In the genomic region with DNA sequence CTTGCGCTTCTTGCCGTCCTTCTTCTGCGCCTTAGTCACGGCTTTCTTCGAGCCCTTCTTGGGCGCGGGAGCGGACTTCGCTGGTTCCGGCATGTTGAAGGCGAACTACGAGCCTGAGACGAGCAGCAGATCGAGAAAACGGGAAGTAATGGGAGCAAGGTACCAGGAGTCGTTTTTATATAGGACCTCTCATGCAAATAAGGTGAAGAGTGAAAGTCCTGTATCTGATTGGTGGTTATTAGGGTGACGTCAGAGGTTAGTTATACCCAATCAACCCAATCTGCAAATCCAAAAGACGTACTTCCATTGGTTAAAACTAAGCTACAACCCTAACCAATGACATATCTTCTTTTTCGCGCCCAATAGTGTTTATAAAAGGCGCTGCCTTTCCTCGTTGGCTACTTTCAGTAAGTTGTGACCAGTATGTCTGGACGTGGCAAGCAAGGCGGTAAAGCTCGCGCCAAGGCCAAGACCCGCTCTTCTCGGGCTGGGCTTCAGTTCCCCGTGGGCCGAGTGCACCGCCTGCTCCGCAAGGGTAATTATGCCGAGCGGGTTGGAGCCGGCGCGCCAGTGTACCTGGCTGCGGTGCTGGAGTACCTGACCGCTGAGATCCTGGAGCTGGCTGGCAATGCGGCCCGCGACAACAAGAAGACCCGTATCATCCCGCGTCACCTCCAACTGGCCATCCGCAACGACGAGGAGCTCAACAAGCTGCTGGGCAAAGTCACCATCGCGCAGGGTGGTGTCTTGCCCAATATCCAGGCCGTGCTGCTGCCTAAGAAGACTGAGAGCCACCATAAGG, we compare ENCODE assay signal across 1 cellular context.
TF ChIP-seq lines count a peak whose summit lies in the region.

No MANE protein-coding gene starts in this region.

TF ChIP-seq in K562, 482 proteins besides CTCF, POLR2A, EP300 and RAD21 (continued from another document):
- TF ChIP-seq, protein P1, sequence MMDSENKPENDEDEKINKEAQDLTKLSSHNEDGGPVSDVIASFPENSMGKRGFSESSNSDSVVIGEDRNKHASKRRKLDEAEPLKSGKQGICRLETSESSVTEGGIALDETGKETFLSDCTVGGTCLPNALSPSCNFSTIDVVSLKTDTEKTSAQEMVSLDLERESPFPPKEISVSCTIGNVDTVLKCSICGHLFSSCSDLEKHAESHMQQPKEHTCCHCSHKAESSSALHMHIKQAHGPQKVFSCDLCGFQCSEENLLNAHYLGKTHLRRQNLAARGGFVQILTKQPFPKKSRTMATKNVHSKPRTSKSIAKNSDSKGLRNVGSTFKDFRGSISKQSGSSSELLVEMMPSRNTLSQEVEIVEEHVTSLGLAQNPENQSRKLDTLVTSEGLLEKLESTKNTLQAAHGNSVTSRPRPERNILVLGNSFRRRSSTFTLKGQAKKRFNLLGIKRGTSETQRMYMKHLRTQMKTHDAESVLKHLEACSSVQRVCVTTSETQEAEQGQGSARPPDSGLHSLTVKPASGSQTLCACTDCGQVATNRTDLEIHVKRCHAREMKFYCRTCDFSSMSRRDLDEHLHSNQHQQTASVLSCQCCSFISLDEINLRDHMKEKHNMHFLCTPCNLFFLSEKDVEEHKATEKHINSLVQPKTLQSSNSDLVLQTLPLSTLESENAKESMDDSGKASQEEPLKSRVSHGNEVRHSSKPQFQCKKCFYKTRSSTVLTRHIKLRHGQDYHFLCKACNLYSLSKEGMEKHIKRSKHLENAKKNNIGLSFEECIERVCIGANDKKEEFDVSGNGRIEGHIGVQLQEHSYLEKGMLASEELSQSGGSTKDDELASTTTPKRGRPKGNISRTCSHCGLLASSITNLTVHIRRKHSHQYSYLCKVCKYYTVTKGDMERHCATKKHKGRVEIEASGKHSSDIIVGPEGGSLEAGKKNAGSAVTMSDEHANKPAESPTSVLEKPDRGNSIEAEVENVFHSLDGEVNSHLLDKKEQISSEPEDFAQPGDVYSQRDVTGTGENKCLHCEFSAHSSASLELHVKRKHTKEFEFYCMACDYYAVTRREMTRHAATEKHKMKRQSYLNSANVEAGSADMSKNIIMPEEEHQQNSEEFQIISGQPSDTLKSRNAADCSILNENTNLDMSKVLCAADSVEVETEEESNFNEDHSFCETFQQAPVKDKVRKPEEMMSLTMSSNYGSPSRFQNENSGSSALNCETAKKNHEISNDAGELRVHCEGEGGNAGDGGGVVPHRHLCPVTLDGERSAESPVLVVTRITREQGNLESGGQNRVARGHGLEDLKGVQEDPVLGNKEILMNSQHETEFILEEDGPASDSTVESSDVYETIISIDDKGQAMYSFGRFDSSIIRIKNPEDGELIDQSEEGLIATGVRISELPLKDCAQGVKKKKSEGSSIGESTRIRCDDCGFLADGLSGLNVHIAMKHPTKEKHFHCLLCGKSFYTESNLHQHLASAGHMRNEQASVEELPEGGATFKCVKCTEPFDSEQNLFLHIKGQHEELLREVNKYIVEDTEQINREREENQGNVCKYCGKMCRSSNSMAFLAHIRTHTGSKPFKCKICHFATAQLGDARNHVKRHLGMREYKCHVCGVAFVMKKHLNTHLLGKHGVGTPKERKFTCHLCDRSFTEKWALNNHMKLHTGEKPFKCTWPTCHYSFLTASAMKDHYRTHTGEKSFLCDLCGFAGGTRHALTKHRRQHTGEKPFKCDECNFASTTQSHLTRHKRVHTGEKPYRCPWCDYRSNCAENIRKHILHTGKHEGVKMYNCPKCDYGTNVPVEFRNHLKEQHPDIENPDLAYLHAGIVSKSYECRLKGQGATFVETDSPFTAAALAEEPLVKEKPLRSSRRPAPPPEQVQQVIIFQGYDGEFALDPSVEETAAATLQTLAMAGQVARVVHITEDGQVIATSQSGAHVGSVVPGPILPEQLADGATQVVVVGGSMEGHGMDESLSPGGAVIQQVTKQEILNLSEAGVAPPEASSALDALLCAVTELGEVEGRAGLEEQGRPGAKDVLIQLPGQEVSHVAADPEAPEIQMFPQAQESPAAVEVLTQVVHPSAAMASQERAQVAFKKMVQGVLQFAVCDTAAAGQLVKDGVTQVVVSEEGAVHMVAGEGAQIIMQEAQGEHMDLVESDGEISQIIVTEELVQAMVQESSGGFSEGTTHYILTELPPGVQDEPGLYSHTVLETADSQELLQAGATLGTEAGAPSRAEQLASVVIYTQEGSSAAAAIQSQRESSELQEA (IDR thresholded peaks at IDR 0.05; ENCODE audit: low read depth) = no peak
- TF ChIP-seq MECOM (CRISPR knock-in tag; IDR thresholded peaks at IDR 0.05) (no peak), PURB (CRISPR knock-in tag; IDR thresholded peaks at IDR 0.05; ENCODE audit: low read depth) (no peak), TEAD4 (IDR thresholded peaks at IDR 0.05; ENCODE audit: low read length) (no peak; the same call in none of the 2 replicates), TEAD4 (CRISPR knock-in tag; IDR thresholded peaks at IDR 0.05; ENCODE audit: borderline replicate concordance) (no peak), ZNF75A (CRISPR knock-in tag; IDR thresholded peaks at IDR 0.05) (peak; percentile 39; the same call in 1 of the 2 replicates)
